In genomic region chr19:48249502-48250014, GRCh38 we compare ENCODE assay signal across 9 cellular contexts. TPM values are rescaled to one million over a fixed set of nuclear protein-coding genes. Genes with fewer than 3 reads are reported as not detected.
DNase-seq lines count a peak whose midpoint lies in the region; ATAC-seq, FAIRE-seq and TF ChIP-seq lines count a peak whose summit lies in the region.
"Had no signal": no experiment of that assay in that cellular context is flagged by ENCODE, and none has a peak within 500 bp of the region (broad histone marks: within the 10 kb centered on the region; RNA-seq: fewer than 3 reads in every experiment).

No MANE protein-coding gene starts in this region.

- DNase-seq in NOMO-1 (lab: John Stamatoyannopoulos, UW; ENCODE audit: unreplicated experiment in 2 of 2) (peak; percentile 91 to 95), kidney (no peak), SK-N-DZ (ENCODE audit: low spot score) (no peak), HK-2 (ENCODE audit: unreplicated experiment) (no peak), posterior cingulate gyrus (no peak)
- DNase-seq in activated T-cell treated with anti-CD3 and anti-CD28 coated beads, Interleukin-2, amount 50 U/mL, for 4 hours = peak; percentile 67
- peak; percentile 60 for DNase-seq in stimulated activated CD8-positive, alpha-beta memory T cell treated with anti-CD3 and anti-CD28 coated beads, Interleukin-15, amount 100 ng/mL, for 48 hours (ENCODE audit: low read depth in 2 of 2)

- FAIRE-seq in kidney (lab: Jason Lieb, UNC) = no peak

- no peaks in the 10 kb centered on the region for H3K9me3 Mint-ChIP-seq in activated T-cell treated with anti-CD3 and anti-CD28 coated beads, Interleukin-2, amount 50 U/mL, for 4 hours
- H3K9me3 Mint-ChIP-seq: neural crest cell had no signal

- H3K36me3 ChIP-seq in kidney (ENCODE audit: control insufficient read depth in 1 of 2, insufficient read depth in 2 of 2, low read length in 2 of 2) = peaks cover 2 to 5% of the 10 kb centered on the region in 2 donors

- H3K27me3 Mint-ChIP-seq in activated T-cell treated with anti-CD3 and anti-CD28 coated beads, Interleukin-2, amount 50 U/mL, for 4 hours (ENCODE audit: low read depth) = no peaks in the 10 kb centered on the region

- peak overlapping the region; percentile 91 for H3K4me3 Mint-ChIP-seq in activated T-cell treated with anti-CD3 and anti-CD28 coated beads, Interleukin-2, amount 50 U/mL, for 4 hours

- no peak for TF ChIP-seq CTCF in kidney (IDR thresholded peaks at IDR 0.05; ENCODE audit: borderline replicate concordance, extremely low read depth, insufficient read depth)

- H3K4me1 Mint-ChIP-seq in activated T-cell treated with anti-CD3 and anti-CD28 coated beads, Interleukin-2, amount 50 U/mL, for 4 hours (ENCODE audit: low read depth) = peaks cover 85% of the 10 kb centered on the region

- H3K4me1 ChIP-seq in kidney (ENCODE audit: control insufficient read depth in 1 of 2, insufficient read depth in 1 of 2, low read depth in 1 of 2, low read length in 2 of 2) = no peaks in the 10 kb centered on the region

- intact Hi-C loops in kidney (cut with DNase I) = no loop called here
- intact Hi-C loops in posterior cingulate gyrus (cut with DNase I) = loop anchor here (10.0 kb wide), 2 partner anchors 45 to 75 kb away; partner anchors contain the start of genes LIG1 and ZSWIM9

- H3K9me3 ChIP-seq in kidney (ENCODE audit: control insufficient read depth in 1 of 2, low read length in 2 of 2) = no peaks in the 10 kb centered on the region

- H3K27ac ChIP-seq in kidney (ENCODE audit: low read depth in 2 of 2, low read length in 2 of 2) = peak overlapping the region in 1 of 2 donors; percentile 54

- peak overlapping the region; percentile 56 to 60 for H3K4me3 ChIP-seq in kidney (ENCODE audit: low read length in 2 of 2)

- H3K9ac ChIP-seq in kidney (ENCODE audit: low read length in 2 of 2) = no peak overlapping the region

- ATAC-seq in GM19463 (IDR thresholded peaks at IDR 0.05; ENCODE audit: unreplicated experiment) = peak; percentile 62
- peak; percentile 83 to 87 for ATAC-seq in activated T-cell treated with anti-CD3 and anti-CD28 coated beads, Interleukin-2, amount 50 U/mL, for 4 hours

- H3K36me3 Mint-ChIP-seq in activated T-cell treated with anti-CD3 and anti-CD28 coated beads, Interleukin-2, amount 50 U/mL, for 4 hours (ENCODE audit: insufficient read depth) = peaks cover 23% of the 10 kb centered on the region

RNA-seq across cellular contexts. Expression of gene CARD8, which starts 6.2 kb away (rescaled TPM):
- 10 to 100 TPM; 47.6 to 55.1 (median 51.3) TPM for total RNA-seq in activated T-cell treated with anti-CD3 and anti-CD28 coated beads, Interleukin-2, amount 50 U/mL, for 4 hours
- 53.1 TPM for total RNA-seq in kidney
- polyA plus RNA-seq in kidney (ENCODE audit: insufficient read depth, low read depth, low replicate concordance) = 11.4 TPM
- 8.8 and 9.3 TPM in 2 replicates for polyA plus RNA-seq in SK-N-DZ (2014; cell fraction: cytosol; rRNA removed)
- polyA plus RNA-seq in SK-N-DZ (2014; cell fraction: nucleus; rRNA removed) = 17.0 and 29.9 TPM in 2 replicates

RNA-seq across cellular contexts. Expression of gene ZNF114, which starts 20.3 kb away (rescaled TPM):
- under 1 TPM in 2 of 3 donors, not detected in 1; 0.10 to 0.18 TPM for total RNA-seq in activated T-cell treated with anti-CD3 and anti-CD28 coated beads, Interleukin-2, amount 50 U/mL, for 4 hours
- total RNA-seq in kidney = 1.2 TPM
- 0.17 TPM for polyA plus RNA-seq in kidney (ENCODE audit: insufficient read depth, low read depth, low replicate concordance)
- polyA plus RNA-seq in SK-N-DZ (2014; cell fraction: cytosol; rRNA removed) = 0.63 and 0.82 TPM in 2 replicates
- 0.27 TPM in 1 of 2 replicates, not detected in the other for polyA plus RNA-seq in SK-N-DZ (2014; cell fraction: nucleus; rRNA removed)

Comparison
In these comparisons a context has a peak if more than half of its experiments do, and no peak if none do; other contexts are left out.
1. DNase-seq: peak in NOMO-1 (2 of 2), activated T-cell treated with anti-CD3 and anti-CD28 coated beads, Interleukin-2, amount 50 U/mL, for 4 hours (single experiment) and stimulated activated CD8-positive, alpha-beta memory T cell treated with anti-CD3 and anti-CD28 coated beads, Interleukin-15, amount 100 ng/mL, for 48 hours (2 of 2); none in kidney (single experiment), SK-N-DZ (single experiment), HK-2 (single experiment) and posterior cingulate gyrus (0 of 10).